ENCODE assay signal across 1 cellular context in the genomic region with DNA sequence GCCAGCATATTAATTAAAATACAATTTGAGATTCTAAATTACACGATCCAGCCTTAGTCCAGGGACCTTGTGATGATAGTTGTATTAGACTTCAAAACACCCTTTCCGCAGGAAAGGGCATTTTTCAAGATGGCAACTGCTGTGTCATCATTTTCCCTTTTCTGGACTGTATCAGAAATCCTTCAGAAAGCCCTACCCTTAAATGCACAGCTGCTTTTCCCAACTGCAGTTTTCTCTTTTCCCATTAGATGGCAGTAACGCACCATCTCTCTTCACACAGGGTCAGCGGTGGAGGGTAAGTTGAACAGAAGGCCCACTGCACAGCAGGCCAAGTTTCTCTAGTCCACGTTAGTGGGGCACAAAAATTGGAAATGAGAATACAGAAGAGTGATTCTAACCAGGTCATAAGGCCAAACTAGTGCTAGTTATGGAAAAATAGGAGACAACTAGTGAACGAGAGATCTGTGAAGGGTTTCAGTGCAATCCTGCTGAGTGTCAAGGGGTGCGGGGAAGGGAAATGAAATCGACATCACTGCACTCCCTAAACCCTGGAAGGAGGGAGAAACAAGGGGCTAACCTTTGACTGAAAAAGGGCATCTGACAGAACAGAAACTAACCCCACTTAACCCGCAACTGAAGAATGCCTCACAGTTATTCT.
TF ChIP-seq lines count a peak whose summit lies in the region.

No MANE protein-coding gene starts in this region.

TF ChIP-seq in IMR-90, 13 proteins besides CTCF, POLR2A, EP300 and RAD21:
- peak; percentile 48; the same call in 1 of the 2 replicates for TF ChIP-seq RFX5 (IDR thresholded peaks at IDR 0.05; ENCODE audit: low read depth, low read length)
- TF ChIP-seq ELK1 (IDR thresholded peaks at IDR 0.05; ENCODE audit: borderline replicate concordance, low read depth, low read length), result no peak
- TF ChIP-seq CHD1 (IDR thresholded peaks at IDR 0.05; ENCODE audit: low read depth, low read length), result peak; percentile 54; the same call in 1 of the 2 replicates
- TF ChIP-seq NFE2L2 (IDR thresholded peaks at IDR 0.05; ENCODE audit: low read depth, low read length), result peak; percentile 47
- TF ChIP-seq MAZ (IDR thresholded peaks at IDR 0.05; ENCODE audit: borderline replicate concordance, low read depth, low read length), result peak; percentile 37; the same call in 1 of the 2 replicates
- peak; percentile 99 for TF ChIP-seq MAFK (IDR thresholded peaks at IDR 0.05; ENCODE audit: low read depth, low read length)
- TF ChIP-seq USF2 (IDR thresholded peaks at IDR 0.05; ENCODE audit: low read depth, low read length), result no peak
- TF ChIP-seq MXI1 (IDR thresholded peaks at IDR 0.05; ENCODE audit: borderline replicate concordance, low read depth, low read length), result no peak
- TF ChIP-seq SMC3 (IDR thresholded peaks at IDR 0.05; ENCODE audit: low read depth, low read length), result peak; percentile 93
